25 cellular contexts compared by ENCODE assay signal in the genomic region with DNA sequence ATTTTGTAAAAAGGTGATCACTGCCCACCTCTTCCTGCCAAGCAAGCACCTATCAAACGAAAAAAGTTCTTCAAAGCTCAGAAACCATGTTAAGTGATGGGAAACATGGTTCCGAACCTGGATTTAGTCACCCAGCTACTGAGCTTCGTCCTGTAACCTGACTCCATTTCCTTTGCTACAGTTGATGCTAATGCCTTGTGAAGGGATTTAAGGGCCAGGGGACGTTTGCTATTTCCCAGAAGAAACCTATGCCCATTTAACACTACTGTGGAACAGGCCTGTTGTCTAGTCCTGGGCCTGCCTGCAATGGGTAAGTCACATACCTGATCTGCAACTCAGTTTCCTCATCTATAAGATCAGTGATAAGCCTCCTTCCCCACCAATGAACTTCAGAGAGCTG. TPM values are rescaled to one million over a fixed set of nuclear protein-coding genes. Genes with fewer than 3 reads are reported as not detected.
DNase-seq lines count a peak whose midpoint lies in the region; ATAC-seq and TF ChIP-seq lines count a peak whose summit lies in the region.
"Had no signal": no experiment of that assay in that cellular context is flagged by ENCODE, and none has a peak within 500 bp of the region (broad histone marks: within the 10 kb centered on the region; RNA-seq: fewer than 3 reads in every experiment).

No MANE protein-coding gene starts in this region.

- H3K4me3 ChIP-seq in SK-N-SH (ENCODE audit: low read depth in 2 of 2, low read length in 1 of 2): no peak overlapping the region
- H3K4me3 ChIP-seq in CD4-positive, CD25-positive, alpha-beta regulatory T cell (ENCODE audit: low read depth, low read length): no peak overlapping the region
- H3K4me3 ChIP-seq: cardiac muscle cell, SJSA1, upper lobe of right lung had no signal

- H3K9me2 ChIP-seq in SK-N-SH: no peaks in the 10 kb centered on the region

- ATAC-seq in SK-N-SH treated with all-trans-retinoic acid at 6 μM for 48 hours (peak; percentile 45), memory B cell (ENCODE audit: low read depth) (no peak), HG03139 (IDR thresholded peaks at IDR 0.05; ENCODE audit: unreplicated experiment) (no peak)
- no peak for ATAC-seq in CD4-positive, CD25-positive, alpha-beta regulatory T cell (ENCODE audit: low read depth in 2 of 2)
- no peak for ATAC-seq in activated CD8-positive, alpha-beta T cell treated with anti-CD3 and anti-CD28 coated beads, Interleukin-2, amount 10 ng/mL, durations not matched to agents 7 days and 5 days
- ATAC-seq: foreskin keratinocyte, upper lobe of right lung had no signal

- peaks cover 61% of the 10 kb centered on the region for H3K79me2 ChIP-seq in SK-N-SH (ENCODE audit: insufficient read depth)

- no peaks in the 10 kb centered on the region for H3K27me3 Mint-ChIP-seq in CD4-positive, CD25-positive, alpha-beta regulatory T cell
- H3K27me3 Mint-ChIP-seq in activated CD8-positive, alpha-beta T cell treated with anti-CD3 and anti-CD28 coated beads, Interleukin-2, amount 10 ng/mL, durations not matched to agents 7 days and 5 days (ENCODE audit: low read depth): no peaks in the 10 kb centered on the region
- peaks cover 1% of the 10 kb centered on the region for H3K27me3 Mint-ChIP-seq in memory B cell
- no peaks in the 10 kb centered on the region for H3K27me3 Mint-ChIP-seq in mesothelial cell of epicardium (ENCODE audit: low read depth)

- H3K9me3 ChIP-seq in SK-N-SH: no peaks in the 10 kb centered on the region
- no peaks in the 10 kb centered on the region for H3K9me3 ChIP-seq in CD4-positive, CD25-positive, alpha-beta regulatory T cell (ENCODE audit: control insufficient read depth in 2 of 2, low read length in 2 of 2)
- H3K9me3 ChIP-seq: SJSA1, upper lobe of right lung had no signal

- TF ChIP-seq CTCF in SK-N-SH (IDR thresholded peaks at IDR 0.05) (no peak), mesothelial cell of epicardium (IDR thresholded peaks at IDR 0.05; ENCODE audit: unreplicated experiment) (no peak)

- TF ChIP-seq RAD21 in SK-N-SH (IDR thresholded peaks at IDR 0.05; ENCODE audit: low read length): no peak

- H3K27ac ChIP-seq in SK-N-SH (ENCODE audit: low read depth in 2 of 2, low read length in 1 of 2): no peak overlapping the region
- H3K27ac ChIP-seq in CD4-positive, CD25-positive, alpha-beta regulatory T cell (ENCODE audit: insufficient read depth, low read length, poor library complexity, severe bottlenecking): no peak overlapping the region
- H3K27ac ChIP-seq: cardiac muscle cell, upper lobe of right lung had no signal

- peaks cover 4% of the 10 kb centered on the region for H3F3A ChIP-seq in SK-N-SH (replicated peaks; ENCODE audit: insufficient read depth)

- peaks cover 4 to 11% of the 10 kb centered on the region in 2 experiments; a peak in 2 of 4 replicates for H3K4me1 ChIP-seq in SK-N-SH (ENCODE audit: control insufficient read depth in 1 of 2, insufficient read depth in 2 of 2, low read depth in 1 of 2, low read length in 1 of 2)
- peaks cover 18% of the 10 kb centered on the region for H3K4me1 ChIP-seq in CD4-positive, CD25-positive, alpha-beta regulatory T cell (ENCODE audit: control insufficient read depth, insufficient read depth, low read length, poor library complexity, severe bottlenecking)
- H3K4me1 ChIP-seq: upper lobe of right lung had no signal

- no peaks in the 10 kb centered on the region for H3K27me3 ChIP-seq in SK-N-SH (ENCODE audit: insufficient read depth)
- H3K27me3 ChIP-seq in CD4-positive, CD25-positive, alpha-beta regulatory T cell (ENCODE audit: control insufficient read depth, insufficient read depth, low read length): no peaks in the 10 kb centered on the region
- H3K27me3 ChIP-seq: cardiac muscle cell, foreskin keratinocyte, SJSA1, upper lobe of right lung had no signal

- H4K20me1 ChIP-seq in SK-N-SH (ENCODE audit: insufficient read depth): peaks cover 33% of the 10 kb centered on the region

- POLR2A ChIA-PET in SK-N-SH (lab: Yijun Ruan, JAX): no interaction called here
- POLR2A ChIA-PET in activated CD8-positive, alpha-beta T cell treated with anti-CD3 and anti-CD28 coated beads, Interleukin-2, amount 10 ng/mL, durations not matched to agents 7 days and 5 days (lab: Charles Lee): interaction anchor here (0.7 to 1.0 kb wide), 2 partner anchors 18 to 735 kb away, joined by 3 to 4 read pairs; no protein-coding TSS in a partner anchor

- H2AFZ ChIP-seq in SK-N-SH (ENCODE audit: low read depth): no peak overlapping the region

- peaks cover 2 to 6% of the 10 kb centered on the region in 2 experiments for H3K36me3 ChIP-seq in SK-N-SH (replicated peaks in 1 of 2; ENCODE audit: control insufficient read depth in 1 of 2, insufficient read depth in 2 of 2, low read length in 1 of 2)
- H3K36me3 ChIP-seq in CD4-positive, CD25-positive, alpha-beta regulatory T cell (ENCODE audit: control insufficient read depth, insufficient read depth, low read length): no peaks in the 10 kb centered on the region
- H3K36me3 ChIP-seq: cardiac muscle cell, SJSA1, upper lobe of right lung had no signal

- WGBS in SK-N-SH (ENCODE audit: low lambda C conversion rate): 66% methylated on average over 4 of the region's 4 CpGs

- CTCF ChIA-PET in SK-N-SH (lab: Yijun Ruan, JAX): interaction anchor here (1.3 to 1.4 kb wide), 2 partner anchors 14 to 260 kb away, joined by 4 to 5 read pairs; no protein-coding TSS in a partner anchor
- CTCF ChIA-PET in activated CD8-positive, alpha-beta T cell treated with anti-CD3 and anti-CD28 coated beads, Interleukin-2, amount 10 ng/mL, durations not matched to agents 7 days and 5 days (lab: Charles Lee): interaction anchor here (0.9 to 1.9 kb wide), 5 partner anchors 19 to 264 kb away, joined by 3 to 12 read pairs (median 3); no protein-coding TSS in a partner anchor

- peaks cover 0 to 2% (median 0%) of the 10 kb centered on the region in 7 donors for H3K9me3 Mint-ChIP-seq in CD4-positive, CD25-positive, alpha-beta regulatory T cell
- H3K9me3 Mint-ChIP-seq in activated CD8-positive, alpha-beta T cell treated with anti-CD3 and anti-CD28 coated beads, Interleukin-2, amount 10 ng/mL, durations not matched to agents 7 days and 5 days (ENCODE audit: insufficient read depth): no peaks in the 10 kb centered on the region
- H3K9me3 Mint-ChIP-seq in memory B cell (no peaks in the 10 kb centered on the region), mesothelial cell of epicardium (no peaks in the 10 kb centered on the region)
- H3K9me3 Mint-ChIP-seq: nephron had no signal

- DNase-seq in SK-N-SH: no peak
- DNase-seq in CD4-positive, CD25-positive, alpha-beta regulatory T cell: no peak
- DNase-seq in activated CD8-positive, alpha-beta T cell treated with anti-CD3 and anti-CD28 coated beads, Interleukin-2, amount 10 ng/mL, durations not matched to agents 7 days and 5 days: no peak
- DNase-seq in memory B cell (ENCODE audit: low spot score in 2 of 2): no peak
- DNase-seq in DMS114 treated with DMSO at 0.1 percent for 48 hours (lab: John Stamatoyannopoulos, UW; ENCODE audit: unreplicated experiment): no peak
- no peak for DNase-seq in mesothelial cell of epicardium (ENCODE audit: low spot score in 2 of 2, unreplicated experiment in 2 of 2)
- DNase-seq: amniotic stem cell; C1 segment of cervical spinal cord; dermis blood vessel endothelial cell; foreskin keratinocyte; hippocampal formation; mammary epithelial cell; MM.1S; NCI-H1694; NCI-H774; PC-3; posterior cingulate gyrus; stimulated activated CD4-positive, alpha-beta T cell treated with anti-CD3 and anti-CD28 coated beads, Interleukin-1b, Interleukin-23, amount 100 ng/mL, for 48 hours; T1000; upper lobe of right lung had no signal

- no peaks in the 10 kb centered on the region for H3K36me3 Mint-ChIP-seq in CD4-positive, CD25-positive, alpha-beta regulatory T cell
- peaks cover 24% of the 10 kb centered on the region for H3K36me3 Mint-ChIP-seq in activated CD8-positive, alpha-beta T cell treated with anti-CD3 and anti-CD28 coated beads, Interleukin-2, amount 10 ng/mL, durations not matched to agents 7 days and 5 days (ENCODE audit: low read depth)
- H3K36me3 Mint-ChIP-seq in memory B cell (no peaks in the 10 kb centered on the region), mesothelial cell of epicardium (no peaks in the 10 kb centered on the region)

- H3K4me1 Mint-ChIP-seq in CD4-positive, CD25-positive, alpha-beta regulatory T cell: peaks cover 14 to 49% (median 36%) of the 10 kb centered on the region in 4 donors
- peaks cover 60% of the 10 kb centered on the region for H3K4me1 Mint-ChIP-seq in activated CD8-positive, alpha-beta T cell treated with anti-CD3 and anti-CD28 coated beads, Interleukin-2, amount 10 ng/mL, durations not matched to agents 7 days and 5 days (ENCODE audit: low read depth)
- H3K4me1 Mint-ChIP-seq in memory B cell (peaks cover 25% of the 10 kb centered on the region), mesothelial cell of epicardium (no peaks in the 10 kb centered on the region)

- no peak for TF ChIP-seq EP300 in SK-N-SH (IDR thresholded peaks at IDR 0.05; ENCODE audit: borderline replicate concordance in 1 of 2, low read depth in 1 of 2, low read length in 1 of 2)

- H3K9ac ChIP-seq in SK-N-SH: no peak overlapping the region

- H3K4me3 Mint-ChIP-seq in CD4-positive, CD25-positive, alpha-beta regulatory T cell: no peak overlapping the region
- H3K4me3 Mint-ChIP-seq in activated CD8-positive, alpha-beta T cell treated with anti-CD3 and anti-CD28 coated beads, Interleukin-2, amount 10 ng/mL, durations not matched to agents 7 days and 5 days: peak overlapping the region; percentile 4
- no peak overlapping the region for H3K4me3 Mint-ChIP-seq in memory B cell
- H3K4me3 Mint-ChIP-seq in mesothelial cell of epicardium: no peak overlapping the region
- H3K4me3 Mint-ChIP-seq: nephron had no signal

- H3K27ac Mint-ChIP-seq in CD4-positive, CD25-positive, alpha-beta regulatory T cell: peak overlapping the region; percentile 8 to 76 (median 68)
- H3K27ac Mint-ChIP-seq in activated CD8-positive, alpha-beta T cell treated with anti-CD3 and anti-CD28 coated beads, Interleukin-2, amount 10 ng/mL, durations not matched to agents 7 days and 5 days: peak overlapping the region; percentile 97
- H3K27ac Mint-ChIP-seq in memory B cell: peak overlapping the region; percentile 24
- H3K27ac Mint-ChIP-seq in mesothelial cell of epicardium: no peak overlapping the region
- H3K27ac Mint-ChIP-seq: nephron had no signal

- no peak overlapping the region for H3K4me2 ChIP-seq in SK-N-SH

TF ChIP-seq in SK-N-SH treated with all-trans-retinoic acid at 6 μM for 48 hours, 23 proteins besides CTCF, POLR2A, EP300 and RAD21 (continues in another document):
- TF ChIP-seq TOX (CRISPR knock-in tag; IDR thresholded peaks at IDR 0.05; ENCODE audit: borderline replicate concordance): no peak

TF ChIP-seq in SK-N-SH, 30 proteins besides CTCF, POLR2A, EP300 and RAD21 (continues in another document):
- TF ChIP-seq ELF1 (IDR thresholded peaks at IDR 0.05): no peak

RNA-seq across cellular contexts. Expression of a gene that starts 14.8 kb away (rescaled TPM):
- 105 and 249 TPM in 2 replicates for polyA plus RNA-seq in SK-N-SH (2012; rRNA removed)
- polyA plus RNA-seq in SK-N-SH (2012; cell fraction: cytosol; rRNA removed): 307 and 310 TPM in 2 replicates
- 312 and 337 TPM in 2 replicates for polyA plus RNA-seq in SK-N-SH (2012; cell fraction: nucleus; rRNA removed)
- total RNA-seq in CD4-positive, CD25-positive, alpha-beta regulatory T cell: 1.5 TPM
- polyA plus RNA-seq in CD4-positive, CD25-positive, alpha-beta regulatory T cell: 1 to 10 TPM in 3 of 4 donors, under 1 TPM in 1; 0.85 to 1.8 (median 1.5) TPM
- total RNA-seq in activated CD8-positive, alpha-beta T cell treated with anti-CD3 and anti-CD28 coated beads, Interleukin-2, amount 10 ng/mL, durations not matched to agents 7 days and 5 days: 10 to 100 TPM; 22.2 to 22.5 TPM
- 45.9 to 49.9 TPM (median 48.6 TPM) in 3 replicates for total RNA-seq in mesothelial cell of epicardium
